34 cellular contexts compared by ENCODE assay signal in genomic region chr12:70626180-70626579, GRCh38. TPM values are rescaled to one million over a fixed set of nuclear protein-coding genes. Genes with fewer than 3 reads are reported as not detected.
DNase-seq lines count a peak whose midpoint lies in the region; ATAC-seq, FAIRE-seq and TF ChIP-seq lines count a peak whose summit lies in the region.
"Had no signal": no experiment of that assay in that cellular context is flagged by ENCODE, and none has a peak within 500 bp of the region (broad histone marks: within the 10 kb centered on the region; RNA-seq: fewer than 3 reads in every experiment).

No MANE protein-coding gene starts in this region.

- no peak for TF ChIP-seq RAD21 in K562 (CRISPR knock-in tag; conservative IDR thresholded peaks at IDR 0.05 in 1 of 2, IDR thresholded peaks at IDR 0.05 in 1 of 2)

- H3K4me3 Mint-ChIP-seq in endothelial cell (ENCODE audit: unreplicated experiment): peak overlapping the region; percentile 81
- H3K4me3 Mint-ChIP-seq: B cell; CD14-positive monocyte; CD4-positive, alpha-beta memory T cell; CD4-positive, alpha-beta T cell; CD4-positive, CD25-positive, alpha-beta regulatory T cell; CD8-positive, alpha-beta memory T cell; CD8-positive, alpha-beta T cell had no signal

- no peak overlapping the region for H3K4me3 ChIP-seq in K562
- H3K4me3 ChIP-seq: A549; BLaER1; BLaER1 treated with 17β-estradiol and CSF1 and Interleukin-3, amounts not matched to agents 10 nM and 100 nM had no signal

- H3K36me3 Mint-ChIP-seq in endothelial cell (ENCODE audit: low read depth, unreplicated experiment): peaks cover 39% of the 10 kb centered on the region
- H3K36me3 Mint-ChIP-seq: CD14-positive monocyte; CD4-positive, alpha-beta memory T cell; CD4-positive, CD25-positive, alpha-beta regulatory T cell; CD8-positive, alpha-beta memory T cell; CD8-positive, alpha-beta T cell had no signal

- no peak overlapping the region for H2AFZ ChIP-seq in K562 (ENCODE audit: low read depth, low read length)

- H3K79me2 ChIP-seq in K562 (ENCODE audit: control insufficient read depth, insufficient read depth, low read length): no peaks in the 10 kb centered on the region

- DNase-seq in K562 (ENCODE audit: extremely low read depth in 1 of 4, low spot score in 3 of 4) (no peak), endothelial cell (ENCODE audit: low spot score) (no peak), left colon (no peak), H54 (ENCODE audit: insufficient read length, low spot score) (no peak)
- DNase-seq: 8988T; ACHN; AML-193; BE2C; C1 segment of cervical spinal cord; Caco-2; Calu3; CD4-positive, alpha-beta memory T cell; CD4-positive, alpha-beta T cell; CD4-positive, CD25-positive, alpha-beta regulatory T cell; CD8-positive, alpha-beta memory T cell; CD8-positive, alpha-beta T cell; COR-L47; DMS 273 treated with DMSO at 0.1 percent for 48 hours; DMS153; DMS53; DMS79; DMS79 treated with DMSO at 0.1 percent for 48 hours; DND-41; EL had no signal

- no peaks in the 10 kb centered on the region for H3K4me1 ChIP-seq in K562 (replicated peaks in 1 of 2; ENCODE audit: control insufficient read depth in 2 of 2, insufficient read depth in 2 of 2, low read length in 2 of 2)
- H3K4me1 ChIP-seq: A549; BE2C; BLaER1; BLaER1 treated with 17β-estradiol and CSF1 and Interleukin-3, amounts not matched to agents 10 nM and 100 nM; Caco-2 had no signal

- H3K27me3 Mint-ChIP-seq in endothelial cell (ENCODE audit: unreplicated experiment): peaks cover 5% of the 10 kb centered on the region

- no peaks in the 10 kb centered on the region for H3K9me1 ChIP-seq in K562 (ENCODE audit: control insufficient read depth, insufficient read depth, low read length)

- TF ChIP-seq POLR2A in K562 (conservative IDR thresholded peaks at IDR 0.05): no peak
- no peak for TF ChIP-seq POLR2A in H54 (IDR thresholded peaks at IDR 0.05; ENCODE audit: low read depth, low read length)

- ATAC-seq in K562: no peak
- no peak for ATAC-seq in left colon
- ATAC-seq: A549; CD8-positive, alpha-beta T cell had no signal

- no peak overlapping the region for H3K4me2 ChIP-seq in K562 (ENCODE audit: insufficient read depth, low read length)
- H3K4me2 ChIP-seq: A549; BLaER1; BLaER1 treated with 17β-estradiol and CSF1 and Interleukin-3, amounts not matched to agents 10 nM and 100 nM had no signal

- no peak overlapping the region for H3K9ac ChIP-seq in K562 (ENCODE audit: insufficient read depth in 1 of 2, low read depth in 2 of 2, low read length in 2 of 2)
- H3K9ac ChIP-seq: BLaER1; BLaER1 treated with 17β-estradiol and CSF1 and Interleukin-3, amounts not matched to agents 10 nM and 100 nM had no signal

- no peaks in the 10 kb centered on the region for H3K27me3 ChIP-seq in K562 (ENCODE audit: control insufficient read depth in 2 of 2, insufficient read depth in 2 of 2, low read length in 2 of 2)
- H3K27me3 ChIP-seq: BE2C; BLaER1; BLaER1 treated with 17β-estradiol and CSF1 and Interleukin-3, amounts not matched to agents 10 nM and 100 nM had no signal

- no TSS peak for BruUV-seq in K562 (replicated peaks; lab: Mats Ljungman, UMichigan)

- H4K20me1 ChIP-seq in K562 (replicated peaks; ENCODE audit: control insufficient read depth, insufficient read depth, low read length): no peaks in the 10 kb centered on the region
- H4K20me1 ChIP-seq: BLaER1; BLaER1 treated with 17β-estradiol and CSF1 and Interleukin-3, amounts not matched to agents 10 nM and 100 nM had no signal

- H3K9me3 Mint-ChIP-seq in endothelial cell (ENCODE audit: unreplicated experiment): no peaks in the 10 kb centered on the region
- H3K9me3 Mint-ChIP-seq: CD4-positive, alpha-beta T cell; CD8-positive, alpha-beta T cell had no signal

- CTCF ChIA-PET in K562 (lab: Yijun Ruan, JAX; ENCODE audit: low intra/inter-chr PET ratio): no interaction called here

- WGBS in K562 (ENCODE audit: insufficient coverage, low coverage, missing lambda C conversion rate): 65% methylated on average over 3 of the region's 3 CpGs

- POLR2A ChIA-PET in K562 (lab: Yijun Ruan, JAX): no interaction called here

- no peak overlapping the region for H3K27ac Mint-ChIP-seq in endothelial cell (ENCODE audit: unreplicated experiment)
- H3K27ac Mint-ChIP-seq: B cell; CD14-positive monocyte; CD4-positive, alpha-beta memory T cell; CD4-positive, alpha-beta T cell; CD4-positive, CD25-positive, alpha-beta regulatory T cell; CD8-positive, alpha-beta memory T cell; CD8-positive, alpha-beta T cell had no signal

- peaks cover 62% of the 10 kb centered on the region for H3K4me1 Mint-ChIP-seq in endothelial cell (ENCODE audit: unreplicated experiment)
- H3K4me1 Mint-ChIP-seq: B cell; CD14-positive monocyte; CD4-positive, alpha-beta memory T cell; CD4-positive, CD25-positive, alpha-beta regulatory T cell; CD8-positive, alpha-beta memory T cell had no signal

- H3K36me3 ChIP-seq in K562 (ENCODE audit: control insufficient read depth, insufficient read depth, low read length): peaks cover 4% of the 10 kb centered on the region; the same call in 1 of the 3 replicates
- H3K36me3 ChIP-seq: BLaER1; BLaER1 treated with 17β-estradiol and CSF1 and Interleukin-3, amounts not matched to agents 10 nM and 100 nM had no signal

- H3K9me3 ChIP-seq in K562 (replicated peaks; ENCODE audit: control insufficient read depth, insufficient read depth, low read depth, low read length): no peaks in the 10 kb centered on the region
- H3K9me3 ChIP-seq: A549; BE2C; BLaER1; BLaER1 treated with 17β-estradiol and CSF1 and Interleukin-3, amounts not matched to agents 10 nM and 100 nM; Caco-2 had no signal

- TF ChIP-seq EP300 in K562 (IDR thresholded peaks at IDR 0.05; ENCODE audit: low read length): no peak

- in situ Hi-C loops in K562 (cut with MboI): no loop called here

- no peak overlapping the region for H3K27ac ChIP-seq in K562 (ENCODE audit: extremely low read depth, low read depth, low read length)
- H3K27ac ChIP-seq: 22Rv1; A549; BLaER1; BLaER1 treated with 17β-estradiol and CSF1 and Interleukin-3, amounts not matched to agents 10 nM and 100 nM; C4-2B had no signal

- no peak for FAIRE-seq in K562 (lab: Jason Lieb, UNC)
- FAIRE-seq in H54 (lab: Jason Lieb, UNC): no peak
- FAIRE-seq: A204.1, A549, D721Med had no signal

- TF ChIP-seq CTCF in K562 (IDR thresholded peaks at IDR 0.05 in 2 of 3, conservative IDR thresholded peaks at IDR 0.05 in 1 of 3; ENCODE audit: insufficient read depth in 2 of 3, low read depth in 1 of 3, low read length in 3 of 3): no peak
- no peak for TF ChIP-seq CTCF in endothelial cell (IDR thresholded peaks at IDR 0.05; ENCODE audit: unreplicated experiment)

- intact Hi-C loops in K562 (cut with micrococcal nuclease) (no loop called here), left colon (cut with DNase I, micrococcal nuclease) (no loop called here)

TF ChIP-seq in K562, 482 proteins besides CTCF, POLR2A, EP300 and RAD21:
- TF ChIP-seq ZBTB11 (CRISPR knock-in tag; IDR thresholded peaks at IDR 0.05) (no peak), GATAD2B (IDR thresholded peaks at IDR 0.05; ENCODE audit: borderline replicate concordance) (peak; percentile 23; the same call in 1 of the 2 replicates), DACH1 (IDR thresholded peaks at IDR 0.05; ENCODE audit: partially characterized antibody) (peak; percentile 95), GATA2 (CRISPR knock-in tag; IDR thresholded peaks at IDR 0.05) (peak; percentile 63)

RNA-seq across cellular contexts. Expression of gene PTPRB, which starts 11.0 kb away (rescaled TPM):
- total RNA-seq in K562 (2011; cell fraction: chromatin; rRNA removed; ENCODE audit: low replicate concordance): 9.2 and 18.5 TPM in 2 replicates
- total RNA-seq in K562 (2011; cell fraction: nucleolus; rRNA removed): 6.3 and 6.6 TPM in 2 replicates
- 8.2 and 9.1 TPM in 2 replicates for total RNA-seq in K562 (2011; cell fraction: nucleoplasm; rRNA removed)
- 2.1 and 2.4 TPM in 2 replicates for total RNA-seq in K562 (2014; rRNA removed)
- total RNA-seq in K562 (2014; rRNA removed; fragmentation: Illumina TruSeq; extraction: Trizol): 3.8 and 4.5 TPM in 2 replicates
- 5.9 and 6.2 TPM in 2 replicates for total RNA-seq in K562 (2015; rRNA removed; fragmentation: Illumina TruSeq; extraction: Trizol)
- 4.2 and 4.8 TPM in 2 replicates for total RNA-seq in K562 (2021)
- polyA plus RNA-seq in K562 (2011; rRNA removed): 1.5 and 1.6 TPM in 2 replicates
- polyA plus RNA-seq in K562 (2011; cell fraction: cytosol; rRNA removed): 0.49 and 0.72 TPM in 2 replicates
- 2.5 and 2.9 TPM in 2 replicates for polyA plus RNA-seq in K562 (2011; cell fraction: nucleus; rRNA removed)
- polyA plus RNA-seq in K562 (2012): 6.6 and 8.6 TPM in 2 replicates
- 3.1 and 3.3 TPM in 2 replicates for polyA plus RNA-seq in K562 (2014; fragmentation: Illumina TruSeq; extraction: Trizol)
- under 1 TPM; 0.46 to 0.59 TPM for polyA plus RNA-seq in K562 (2014; fragmentation: Nextera tagmentation; extraction: Ambion mirVana)
- polyA plus RNA-seq in K562 (2014; rRNA removed): 3.1 and 4.0 TPM in 2 replicates
- 3.5 and 5.0 TPM in 2 replicates for polyA minus RNA-seq in K562 (2011; rRNA and poly(A)+ RNA removed)
- polyA minus RNA-seq in K562 (2011; cell fraction: cytosol; rRNA and poly(A)+ RNA removed): 0.64 and 0.76 TPM in 2 replicates
- polyA minus RNA-seq in K562 (2011; cell fraction: nucleus; rRNA and poly(A)+ RNA removed): 2.4 and 4.9 TPM in 2 replicates
- total RNA-seq in endothelial cell (ENCODE audit: unreplicated experiment): 162 TPM
- 10 to 100 TPM; 27.1 to 27.6 TPM for total RNA-seq in left colon
- total RNA-seq: A673; B cell; CD4-positive, alpha-beta memory T cell; CD4-positive, alpha-beta T cell; CD4-positive, CD25-positive, alpha-beta regulatory T cell; CD8-positive, alpha-beta memory T cell; CD8-positive, alpha-beta T cell had no signal
- polyA plus RNA-seq: CD14-positive monocyte; CD4-positive, alpha-beta memory T cell; CD4-positive, CD25-positive, alpha-beta regulatory T cell; CD8-positive, alpha-beta memory T cell had no signal
